In the genomic region with DNA sequence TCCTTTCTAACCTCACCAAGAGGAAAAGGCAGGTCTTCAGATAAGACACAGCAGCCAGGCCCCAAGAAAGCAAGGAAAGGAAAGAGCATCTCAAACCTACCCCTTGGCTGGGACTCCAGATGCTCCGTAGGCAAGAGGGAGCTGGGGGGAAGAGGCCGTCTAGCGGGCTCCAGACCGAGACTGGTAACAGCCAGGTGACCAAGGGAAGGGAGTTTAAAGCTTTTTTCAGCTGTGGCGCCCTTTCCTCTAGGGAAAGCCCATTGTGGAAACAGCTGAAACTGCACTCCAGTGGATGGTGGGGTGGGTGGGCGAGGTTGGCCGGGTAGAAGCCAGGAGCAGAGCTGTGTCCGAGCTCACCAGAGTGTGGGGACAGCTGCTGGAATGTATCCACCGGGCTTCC, we compare ENCODE assay signal across 32 cellular contexts.
A peak's percentile ranks its signal among the peaks of the same experiment; 100 is the strongest.
DNase-seq lines count a peak whose midpoint lies in the region; ATAC-seq and TF ChIP-seq lines count a peak whose summit lies in the region.
"Had no signal": no experiment of that assay in that cellular context is flagged by ENCODE, and none has a peak within 500 bp of the region (broad histone marks: within the 10 kb centered on the region; RNA-seq: fewer than 3 reads in every experiment).

No MANE protein-coding gene starts in this region.

- ATAC-seq in GM18502 (IDR thresholded peaks at IDR 0.05; ENCODE audit: poor library complexity, unreplicated experiment) (no peak), GM21529 (IDR thresholded peaks at IDR 0.05; ENCODE audit: unreplicated experiment) (no peak)
- no peak for ATAC-seq in CD4-positive, alpha-beta T cell (ENCODE audit: poor library complexity)
- ATAC-seq: CD8-positive, alpha-beta T cell; SK-N-SH treated with all-trans-retinoic acid at 6 μM for 48 hours had no signal

- no peaks in the 10 kb centered on the region for H3K9me3 ChIP-seq in Peyer's patch
- H3K9me3 ChIP-seq in esophagus muscularis mucosa = no peaks in the 10 kb centered on the region
- H3K9me3 ChIP-seq in neuronal stem cell (replicated peaks in 1 of 2; ENCODE audit: control insufficient read depth in 2 of 2, insufficient read depth in 1 of 2, low read depth in 1 of 2, low read length in 2 of 2) = no peaks in the 10 kb centered on the region
- H3K9me3 ChIP-seq in stomach = no peaks in the 10 kb centered on the region
- no peaks in the 10 kb centered on the region for H3K9me3 ChIP-seq in CD4-positive, alpha-beta T cell (ENCODE audit: control insufficient read depth, low read length)
- H3K9me3 ChIP-seq: HAP-1, MG63, mucosa of descending colon had no signal

- no peak overlapping the region for H3K14ac ChIP-seq in neuronal stem cell (ENCODE audit: low read length)

- H3K36me3 ChIP-seq in Peyer's patch (no peaks in the 10 kb centered on the region), esophagus muscularis mucosa (peaks cover 0 to 12% (median 3%) of the 10 kb centered on the region in 4 donors), neuronal stem cell (replicated peaks in 1 of 2; ENCODE audit: control insufficient read depth in 2 of 2, insufficient read depth in 2 of 2, low read length in 2 of 2) (no peaks in the 10 kb centered on the region), stomach (no peaks in the 10 kb centered on the region)
- H3K36me3 ChIP-seq: HAP-1, MG63 had no signal

- no peak overlapping the region for H3K9ac ChIP-seq in neuronal stem cell (ENCODE audit: low read depth, low read length, poor library complexity)
- H3K9ac ChIP-seq: KMS-11 had no signal

- TF ChIP-seq POLR2A in Peyer's patch (IDR thresholded peaks at IDR 0.05) (no peak), esophagus muscularis mucosa (IDR thresholded peaks at IDR 0.05; ENCODE audit: low read depth) (no peak), stomach (IDR thresholded peaks at IDR 0.05) (no peak)

- H3K4me1 Mint-ChIP-seq in CD4-positive, alpha-beta T cell (ENCODE audit: low read depth) = no peaks in the 10 kb centered on the region
- H3K4me1 Mint-ChIP-seq: activated naive CD8-positive, alpha-beta T cell treated with anti-CD3 and anti-CD28 coated beads, Interleukin-2, amount 50 U/mL, for 24 hours; B cell had no signal

- no peak overlapping the region for H2BK12ac ChIP-seq in neuronal stem cell (ENCODE audit: low read length)

- H3K23ac ChIP-seq in neuronal stem cell (ENCODE audit: low read depth, low read length, poor library complexity) = no peak overlapping the region

- no peak for TF ChIP-seq CTCF in Peyer's patch (IDR thresholded peaks at IDR 0.05)
- no peak for TF ChIP-seq CTCF in esophagus muscularis mucosa (IDR thresholded peaks at IDR 0.05)
- no peak for TF ChIP-seq CTCF in stomach (IDR thresholded peaks at IDR 0.05)
- TF ChIP-seq CTCF in CD4-positive, alpha-beta T cell (IDR thresholded peaks at IDR 0.05) = no peak

- peak overlapping the region; percentile 7 to 80 (median 39) for H3K27ac ChIP-seq in Peyer's patch
- H3K27ac ChIP-seq in esophagus muscularis mucosa (replicated peaks in 1 of 4) = peak overlapping the region; percentile 79 to 86 (median 84)
- no peak overlapping the region for H3K27ac ChIP-seq in neuronal stem cell (replicated peaks; ENCODE audit: low read length)
- H3K27ac ChIP-seq in stomach = peak overlapping the region in 4 of 5 donors; percentile 34 to 88 (median 70)
- H3K27ac ChIP-seq in CD4-positive, alpha-beta T cell (ENCODE audit: low read depth, low read length) = no peak overlapping the region
- H3K27ac ChIP-seq: KMS-11 had no signal

- no peak overlapping the region for H4K8ac ChIP-seq in neuronal stem cell (ENCODE audit: low read depth, low read length)

- H2BK15ac ChIP-seq in neuronal stem cell (ENCODE audit: low read length) = no peak overlapping the region

- H2BK120ac ChIP-seq in neuronal stem cell (ENCODE audit: low read depth, low read length) = no peak overlapping the region

- peak overlapping the region; percentile 10 for H2BK5ac ChIP-seq in neuronal stem cell (ENCODE audit: low read length)

- no peaks in the 10 kb centered on the region for H3K27me3 Mint-ChIP-seq in CD4-positive, alpha-beta T cell
- H3K27me3 Mint-ChIP-seq: activated naive CD8-positive, alpha-beta T cell treated with anti-CD3 and anti-CD28 coated beads, Interleukin-2, amount 50 U/mL, for 24 hours; B cell had no signal

- no peaks in the 10 kb centered on the region for H3K79me1 ChIP-seq in neuronal stem cell (ENCODE audit: low read depth, low read length)

- H3K4me1 ChIP-seq in Peyer's patch (peaks cover 0 to 29% (median 0%) of the 10 kb centered on the region in 4 donors), esophagus muscularis mucosa (peaks cover 34 to 97% (median 96%) of the 10 kb centered on the region in 4 donors), neuronal stem cell (ENCODE audit: control insufficient read depth in 2 of 2, insufficient read depth in 1 of 2, low read depth in 1 of 2, low read length in 2 of 2) (peaks cover 17 to 19% of the 10 kb centered on the region in 2 donors), stomach (peaks cover 13 to 67% (median 37%) of the 10 kb centered on the region in 4 donors)
- H3K4me1 ChIP-seq: HAP-1 had no signal

- H2AK5ac ChIP-seq in neuronal stem cell (ENCODE audit: low read depth, low read length) = peak overlapping the region; percentile 67

- no peak overlapping the region for H3K4me3 Mint-ChIP-seq in CD4-positive, alpha-beta T cell
- H3K4me3 Mint-ChIP-seq: activated naive CD8-positive, alpha-beta T cell treated with anti-CD3 and anti-CD28 coated beads, Interleukin-2, amount 50 U/mL, for 24 hours; B cell; CD8-positive, alpha-beta T cell; neural crest cell; T-helper 1 cell treated with Interleukin-12 subunit alpha and Interleukin-12 subunit beta and Interleukin-4 antibody, amounts not matched to agents 30 μg/mL and 1 μg/mL, for 36 hours had no signal

- H3K4me2 ChIP-seq in neuronal stem cell (ENCODE audit: insufficient read depth, low read length, poor library complexity, severe bottlenecking) = no peak overlapping the region
- H3K4me2 ChIP-seq: KMS-11 had no signal

- intact Hi-C loops in esophagus muscularis mucosa (cut with DNase I) (no loop called here), stomach (cut with DNase I; ENCODE audit: low total_unique reads) (no loop called here)
- intact Hi-C loops in CD4-positive, alpha-beta T cell (cut with DNase I, micrococcal nuclease) = loop anchor here in 1 of 2 experiments (5.0 kb wide), 1 partner anchor 198 kb away; no protein-coding TSS in a partner anchor

- H3K27ac Mint-ChIP-seq in CD4-positive, alpha-beta T cell = no peak overlapping the region
- H3K27ac Mint-ChIP-seq: activated naive CD8-positive, alpha-beta T cell treated with anti-CD3 and anti-CD28 coated beads, Interleukin-2, amount 50 U/mL, for 24 hours; B cell; CD8-positive, alpha-beta T cell; T-helper 1 cell treated with Interleukin-12 subunit alpha and Interleukin-12 subunit beta and Interleukin-4 antibody, amounts not matched to agents 30 μg/mL and 1 μg/mL, for 36 hours had no signal

- no peak overlapping the region for H3K4ac ChIP-seq in neuronal stem cell (ENCODE audit: low read length)

- no peak for DNase-seq in Peyer's patch
- no peak for DNase-seq in esophagus muscularis mucosa (ENCODE audit: extremely low spot score)
- no peak for DNase-seq in neuronal stem cell (ENCODE audit: low spot score)
- DNase-seq in stomach = no peak
- DNase-seq in activated T-cell treated with anti-CD3 and anti-CD28 coated beads, Interleukin-2, amount 50 U/mL, for 48 hours = no peak
- no peak for DNase-seq in CD4-positive, alpha-beta T cell
- DNase-seq: activated CD4-positive, alpha-beta T cell treated with anti-CD3 and anti-CD28 coated beads, Interleukin-2, amount 50 U/mL, for 1 hour; activated CD4-positive, CD25-positive, alpha-beta regulatory T cell; activated gamma-delta T cell; activated naive CD8-positive, alpha-beta T cell treated with anti-CD3 and anti-CD28 coated beads, Interleukin-2, amount 50 U/mL, for 24 hours; activated T-cell treated with anti-CD3 and anti-CD28 coated beads, Interleukin-2, amount 50 U/mL, for 1 hour; CD8-positive, alpha-beta T cell; foreskin melanocyte; kidney glomerular epithelial cell; mucosa of descending colon; NCI-H1105; NCI-H187; NCI-H2171 treated with DMSO at 0.1 percent for 48 hours; NCI-H524 treated with DMSO at 0.1 percent for 48 hours; OCI-M1; posterior cingulate gyrus; stimulated activated CD4-positive, alpha-beta T cell treated with anti-CD3 and anti-CD28 coated beads, Interleukin-15, amount 100 ng/mL, for 24 hours; stimulated activated CD4-positive, alpha-beta T cell treated with anti-CD3 and anti-CD28 coated beads, Interleukin-4, amount 100 ng/mL, for 4 hours had no signal

- H3K4me3 ChIP-seq in Peyer's patch (no peak overlapping the region), esophagus muscularis mucosa (no peak overlapping the region), neuronal stem cell (ENCODE audit: low read length in 2 of 2) (no peak overlapping the region), stomach (no peak overlapping the region)
- H3K4me3 ChIP-seq: HAP-1, MG63, mucosa of descending colon had no signal

- H2AFZ ChIP-seq in neuronal stem cell (ENCODE audit: low read length) = no peak overlapping the region

- CTCF ChIA-PET in CD4-positive, alpha-beta T cell (lab: Charles Lee) = no interaction called here

- no peaks in the 10 kb centered on the region for H3K36me3 Mint-ChIP-seq in CD4-positive, alpha-beta T cell (ENCODE audit: low read depth)
- H3K36me3 Mint-ChIP-seq: CD8-positive, alpha-beta T cell had no signal

- H3K9me3 Mint-ChIP-seq in CD4-positive, alpha-beta T cell = no peaks in the 10 kb centered on the region
- H3K9me3 Mint-ChIP-seq: activated naive CD8-positive, alpha-beta T cell treated with anti-CD3 and anti-CD28 coated beads, Interleukin-2, amount 50 U/mL, for 24 hours; CD8-positive, alpha-beta T cell; neural crest cell; T-helper 1 cell treated with Interleukin-12 subunit alpha and Interleukin-12 subunit beta and Interleukin-4 antibody, amounts not matched to agents 30 μg/mL and 1 μg/mL, for 36 hours had no signal

- H4K91ac ChIP-seq in neuronal stem cell (ENCODE audit: low read depth, low read length, poor library complexity) = no peak overlapping the region

- H3K18ac ChIP-seq in neuronal stem cell (ENCODE audit: low read length) = no peak overlapping the region

- TF ChIP-seq EP300 in esophagus muscularis mucosa (IDR thresholded peaks at IDR 0.05) = no peak
- no peak for TF ChIP-seq EP300 in stomach (IDR thresholded peaks at IDR 0.05)

- H3K27me3 ChIP-seq in Peyer's patch (no peaks in the 10 kb centered on the region), esophagus muscularis mucosa (no peaks in the 10 kb centered on the region), neuronal stem cell (ENCODE audit: control insufficient read depth in 3 of 3, insufficient read depth in 3 of 3, low read depth in 1 of 3, low read length in 3 of 3) (no peaks in the 10 kb centered on the region), stomach (no peaks in the 10 kb centered on the region)
- no peaks in the 10 kb centered on the region for H3K27me3 ChIP-seq in CD4-positive, alpha-beta T cell (ENCODE audit: control insufficient read depth, insufficient read depth, low read length)
- H3K27me3 ChIP-seq: MG63 had no signal

- POLR2A ChIA-PET in CD4-positive, alpha-beta T cell (lab: Charles Lee) = no interaction called here

- 87% methylated on average over 8 of the region's 9 CpGs for WGBS in esophagus muscularis mucosa
- WGBS in neuronal stem cell (ENCODE audit: extremely low coverage in 2 of 2, insufficient read length in 2 of 2, insufficient replicate concordance in 1 of 2), 2 donors = no CpG with 5 or more reads among the region's 9 CpGs
- 87 to 96% (median 90%) methylated on average over 8 to 9 of the region's 9 CpGs for WGBS in stomach, 5 donors

Comparison
In these comparisons a context has a peak if more than half of its experiments do, and no peak if none do; other contexts are left out.
1. H3K27ac ChIP-seq: peak in Peyer's patch (4 of 4), esophagus muscularis mucosa (4 of 4) and stomach (4 of 5); none in neuronal stem cell (single experiment) and CD4-positive, alpha-beta T cell (single experiment).